ENCODE assay signal across 1 cellular context in the genomic region with DNA sequence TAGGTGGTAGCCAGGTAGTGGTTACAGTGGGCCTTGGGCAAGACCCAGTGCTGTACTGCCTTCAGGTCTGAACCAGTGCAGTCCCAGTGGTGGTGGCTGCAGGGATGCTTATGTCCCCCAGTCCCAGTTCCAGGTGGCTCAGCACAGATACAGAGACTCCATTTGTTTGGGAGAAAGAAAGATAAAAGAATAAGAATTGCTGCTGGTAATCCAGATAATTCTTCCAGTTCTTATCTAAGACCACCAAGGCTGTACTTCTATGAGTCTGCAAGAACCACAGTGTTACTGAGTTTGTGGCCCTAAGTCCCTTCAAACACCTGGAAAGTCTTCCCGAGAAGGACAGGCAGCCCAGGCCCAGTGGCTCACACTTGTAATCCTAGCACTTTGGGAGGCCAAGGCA.
A peak's percentile ranks its signal among the peaks of the same experiment; 100 is the strongest.
TF ChIP-seq lines count a peak whose summit lies in the region.

No MANE protein-coding gene starts in this region.

TF ChIP-seq in K562, 482 proteins besides CTCF, POLR2A, EP300 and RAD21:
- peak; percentile 52 for TF ChIP-seq CBFA2T2 (conservative IDR thresholded peaks at IDR 0.05)
- no peak for TF ChIP-seq BRD9 (IDR thresholded peaks at IDR 0.05; ENCODE audit: low read depth, partially characterized antibody)
- TF ChIP-seq SIN3A (IDR thresholded peaks at IDR 0.05; ENCODE audit: borderline replicate concordance in 2 of 2, control insufficient read depth in 1 of 2, low read depth in 2 of 2, low read length in 2 of 2) = no peak
- TF ChIP-seq TAL1 (IDR thresholded peaks at IDR 0.05) = peak; percentile 58; the same call in 1 of the 2 replicates
- peak; percentile 34; the same call in 1 of the 2 replicates for TF ChIP-seq TEAD4 (IDR thresholded peaks at IDR 0.05; ENCODE audit: low read length)
- no peak for TF ChIP-seq TEAD4 (CRISPR knock-in tag; IDR thresholded peaks at IDR 0.05; ENCODE audit: borderline replicate concordance)
- TF ChIP-seq HSF4 (CRISPR knock-in tag; IDR thresholded peaks at IDR 0.05; ENCODE audit: borderline replicate concordance) = no peak
- peak; percentile 59 for TF ChIP-seq CBFA2T3 (IDR thresholded peaks at IDR 0.05)
TF ChIP-seq in K562: peak in this region for 4.
